9 cellular contexts compared by ENCODE assay signal in the genomic region with DNA sequence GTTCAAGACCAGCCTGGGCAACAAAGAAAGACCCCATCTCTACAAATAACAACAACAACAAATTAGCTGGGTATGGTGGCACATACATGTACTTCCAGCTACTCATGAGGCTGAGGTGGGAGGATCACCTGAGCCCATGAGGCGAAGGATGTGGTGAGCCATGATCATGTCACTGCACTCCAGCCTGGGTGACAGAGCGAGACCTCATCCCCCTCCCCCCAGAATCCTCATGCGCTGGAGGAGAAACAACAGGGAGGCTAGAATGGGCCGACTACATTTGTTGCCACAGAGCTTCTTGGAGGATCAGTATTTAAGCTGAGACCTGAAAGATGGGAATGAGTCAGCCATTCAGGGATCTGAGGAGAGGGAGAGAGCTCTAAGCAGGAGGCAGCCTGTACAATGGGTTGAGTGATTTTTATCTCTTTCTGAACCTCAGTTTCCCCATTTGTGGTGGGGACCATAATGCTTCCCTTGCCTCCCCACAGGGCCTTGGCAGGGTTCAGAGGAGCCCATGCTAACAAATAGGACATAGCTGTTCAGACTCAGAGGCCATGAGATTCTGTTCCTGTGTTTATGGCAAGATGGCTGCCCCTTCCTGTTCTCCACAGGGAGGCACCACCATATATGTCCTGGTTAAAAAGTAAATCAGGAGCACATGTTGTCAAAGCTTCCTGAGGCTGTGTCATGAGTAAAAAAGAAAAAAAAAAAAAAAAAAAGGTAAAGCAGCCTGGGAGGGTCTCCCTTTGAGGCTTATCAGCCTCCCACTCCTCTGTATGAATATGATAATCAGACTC.
DNase-seq lines count a peak whose midpoint lies in the region; ATAC-seq and TF ChIP-seq lines count a peak whose summit lies in the region.
"Had no signal": no experiment of that assay in that cellular context is flagged by ENCODE, and none has a peak within 500 bp of the region (broad histone marks: within the 10 kb centered on the region; RNA-seq: fewer than 3 reads in every experiment).

No MANE protein-coding gene starts in this region.

- H3K4me1 Mint-ChIP-seq in activated T-helper 2 cell treated with anti-CD3 and anti-CD28 coated beads, Interferon-gamma antibody, Interleukin-2, Interleukin-4, amounts not matched to agents 10 μg/mL and 5 μg/mL and 100 μg/mL, durations not matched to agents 14 hours and 24 hours and 36 hours (ENCODE audit: low read depth), result no peaks in the 10 kb centered on the region

- H3K9me3 ChIP-seq in Loucy (ENCODE audit: insufficient read depth, low read depth, low read length), result no peaks in the 10 kb centered on the region

- TF ChIP-seq CTCF in Loucy (conservative IDR thresholded peaks at IDR 0.05; ENCODE audit: low read length) (no peak), dorsolateral prefrontal cortex (IDR thresholded peaks at IDR 0.05 in 54 of 56, conservative IDR thresholded peaks at IDR 0.05 in 2 of 56; ENCODE audit: low read depth in 1 of 56, partially characterized antibody in 56 of 56) (no peak)

- no peaks in the 10 kb centered on the region for H3K4me1 ChIP-seq in Loucy (ENCODE audit: insufficient read depth, low read length, poor library complexity, severe bottlenecking)

- no peaks in the 10 kb centered on the region for H4K20me1 ChIP-seq in Loucy (ENCODE audit: insufficient read depth, low read length, poor library complexity, severe bottlenecking)

- H3K27me3 ChIP-seq in Loucy (ENCODE audit: insufficient read depth, low read length, poor library complexity, severe bottlenecking) (no peaks in the 10 kb centered on the region), dorsolateral prefrontal cortex (no peaks in the 10 kb centered on the region)

- no peaks in the 10 kb centered on the region for H3K9me2 ChIP-seq in Loucy (replicated peaks; ENCODE audit: low read depth, low read length)

- no peak overlapping the region for H3K27ac Mint-ChIP-seq in activated T-helper 2 cell treated with anti-CD3 and anti-CD28 coated beads, Interferon-gamma antibody, Interleukin-2, Interleukin-4, amounts not matched to agents 10 μg/mL and 5 μg/mL and 100 μg/mL, durations not matched to agents 14 hours and 24 hours and 36 hours
- H3K27ac Mint-ChIP-seq: T-helper 1 cell treated with Interleukin-12 subunit alpha and Interleukin-12 subunit beta and Interleukin-4 antibody, amounts not matched to agents 30 μg/mL and 1 μg/mL, for 36 hours had no signal

- no peaks in the 10 kb centered on the region for H3F3A ChIP-seq in Loucy (ENCODE audit: low read depth)

- H3K4me3 ChIP-seq in Loucy (ENCODE audit: low read length, poor library complexity, severe bottlenecking), result no peak overlapping the region
- peak overlapping the region in 1 of 59 donors; percentile 24 for H3K4me3 ChIP-seq in dorsolateral prefrontal cortex

- H3K4me3 Mint-ChIP-seq in activated T-helper 2 cell treated with anti-CD3 and anti-CD28 coated beads, Interferon-gamma antibody, Interleukin-2, Interleukin-4, amounts not matched to agents 10 μg/mL and 5 μg/mL and 100 μg/mL, durations not matched to agents 14 hours and 24 hours and 36 hours (ENCODE audit: low read depth), result no peak overlapping the region
- H3K4me3 Mint-ChIP-seq: T-helper 1 cell treated with Interleukin-12 subunit alpha and Interleukin-12 subunit beta and Interleukin-4 antibody, amounts not matched to agents 30 μg/mL and 1 μg/mL, for 36 hours had no signal

- H3K36me3 ChIP-seq in Loucy (ENCODE audit: insufficient read depth, low read length), result no peaks in the 10 kb centered on the region

- no peak overlapping the region for H3K4me2 ChIP-seq in Loucy (ENCODE audit: low read depth, low read length, poor library complexity, severe bottlenecking)

- no peaks in the 10 kb centered on the region for H3K36me3 Mint-ChIP-seq in activated T-helper 2 cell treated with anti-CD3 and anti-CD28 coated beads, Interferon-gamma antibody, Interleukin-2, Interleukin-4, amounts not matched to agents 10 μg/mL and 5 μg/mL and 100 μg/mL, durations not matched to agents 14 hours and 24 hours and 36 hours (ENCODE audit: low read depth)

- H3K9ac ChIP-seq in Loucy (ENCODE audit: low read depth, low read length, poor library complexity, severe bottlenecking), result no peak overlapping the region

- DNase-seq in dorsolateral prefrontal cortex (peak in 1 of 10 donors; percentile 19), lung microvascular endothelial cell (ENCODE audit: low read depth in 2 of 2) (peak; percentile 60 to 79), NCI-H1436 (lab: John Stamatoyannopoulos, UW) (no peak), CD1c-positive myeloid dendritic cell (ENCODE audit: extremely low spot score) (no peak)
- DNase-seq in activated T-helper 2 cell treated with anti-CD3 and anti-CD28 coated beads, Interferon-gamma antibody, Interleukin-2, Interleukin-4, amounts not matched to agents 10 μg/mL and 5 μg/mL and 100 μg/mL, durations not matched to agents 14 hours and 24 hours and 36 hours (ENCODE audit: low spot score), result no peak

- no peaks in the 10 kb centered on the region for H3K27me3 Mint-ChIP-seq in activated T-helper 2 cell treated with anti-CD3 and anti-CD28 coated beads, Interferon-gamma antibody, Interleukin-2, Interleukin-4, amounts not matched to agents 10 μg/mL and 5 μg/mL and 100 μg/mL, durations not matched to agents 14 hours and 24 hours and 36 hours (ENCODE audit: low read depth)

- H3K9me3 Mint-ChIP-seq in activated T-helper 2 cell treated with anti-CD3 and anti-CD28 coated beads, Interferon-gamma antibody, Interleukin-2, Interleukin-4, amounts not matched to agents 10 μg/mL and 5 μg/mL and 100 μg/mL, durations not matched to agents 14 hours and 24 hours and 36 hours, result no peaks in the 10 kb centered on the region
- H3K9me3 Mint-ChIP-seq: T-helper 1 cell treated with Interleukin-12 subunit alpha and Interleukin-12 subunit beta and Interleukin-4 antibody, amounts not matched to agents 30 μg/mL and 1 μg/mL, for 36 hours had no signal

- H3K27ac ChIP-seq in dorsolateral prefrontal cortex (peak overlapping the region in 44 of 59 donors; percentile 7 to 84 (median 60)), temporal lobe (ENCODE audit: low read depth, low read length) (peak overlapping the region; percentile 63)

- intact Hi-C loops in dorsolateral prefrontal cortex (cut with DNase I), result no loop called here
- intact Hi-C loops in activated T-helper 2 cell treated with anti-CD3 and anti-CD28 coated beads, Interferon-gamma antibody, Interleukin-2, Interleukin-4, amounts not matched to agents 10 μg/mL and 5 μg/mL and 100 μg/mL, durations not matched to agents 14 hours and 24 hours and 36 hours (cut with micrococcal nuclease), result no loop called here

- no peaks in the 10 kb centered on the region for H3K79me2 ChIP-seq in Loucy (ENCODE audit: insufficient read depth, low read length)

- ATAC-seq in GM18861 (IDR thresholded peaks at IDR 0.05; ENCODE audit: unreplicated experiment), result no peak

- 0 out of 2 replicates have a peak overlapping the region, but pooled peaks have one; percentile 72 for H2AFZ ChIP-seq in Loucy (ENCODE audit: low read length)

Comparison
In these comparisons a context has a peak if more than half of its experiments do, and no peak if none do; other contexts are left out.
1. DNase-seq: peak in lung microvascular endothelial cell (2 of 2); none in NCI-H1436 (single experiment), CD1c-positive myeloid dendritic cell (single experiment) and activated T-helper 2 cell treated with anti-CD3 and anti-CD28 coated beads, Interferon-gamma antibody, Interleukin-2, Interleukin-4, amounts not matched to agents 10 μg/mL and 5 μg/mL and 100 μg/mL, durations not matched to agents 14 hours and 24 hours and 36 hours (single experiment).